ENCODE assay signal across 26 cellular contexts in the genomic region with DNA sequence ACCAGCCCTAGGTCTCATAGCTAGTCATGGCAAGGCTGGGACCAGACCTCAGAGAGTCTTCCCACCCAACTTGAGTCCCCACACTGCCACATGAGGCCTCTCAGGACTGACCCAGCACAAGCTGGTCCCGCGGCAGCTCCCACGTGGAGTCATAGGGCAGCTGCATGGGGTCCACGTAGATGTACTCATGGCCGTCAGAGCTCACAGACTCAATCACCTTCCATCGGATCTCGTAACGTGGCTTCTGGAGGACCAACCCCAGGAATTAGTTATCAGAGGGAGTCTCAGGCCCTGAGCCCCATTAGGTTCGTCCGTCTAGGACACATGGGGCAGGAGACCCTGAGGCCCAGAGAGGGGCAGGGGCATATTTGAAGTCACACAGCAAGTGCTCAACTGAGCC. TPM values are rescaled to one million over a fixed set of nuclear protein-coding genes. Genes with fewer than 3 reads are reported as not detected.
DNase-seq lines count a peak whose midpoint lies in the region; ATAC-seq, FAIRE-seq and TF ChIP-seq lines count a peak whose summit lies in the region.
"Had no signal": no experiment of that assay in that cellular context is flagged by ENCODE, and none has a peak within 500 bp of the region (broad histone marks: within the 10 kb centered on the region; RNA-seq: fewer than 3 reads in every experiment).

No MANE protein-coding gene starts in this region.

- peak overlapping the region in 1 of 11 experiments; percentile 27; a peak in 1 of 22 replicates for H3K4me2 ChIP-seq in BLaER1 treated with 17β-estradiol and CSF1 and Interleukin-3, amounts not matched to agents 10 nM and 100 nM

- peaks cover 0 to 98% (median 93%) of the 10 kb centered on the region in 11 experiments; a peak in 18 of 22 replicates for H3K36me3 ChIP-seq in BLaER1 treated with 17β-estradiol and CSF1 and Interleukin-3, amounts not matched to agents 10 nM and 100 nM
- H3K36me3 ChIP-seq in adipocyte (ENCODE audit: control insufficient read depth, insufficient read depth, low read length, severe bottlenecking) (peaks cover 92% of the 10 kb centered on the region), kidney (ENCODE audit: control insufficient read depth in 1 of 2, insufficient read depth in 2 of 2, low read length in 2 of 2) (peaks cover 6 to 13% of the 10 kb centered on the region in 2 donors)

- no peaks in the 10 kb centered on the region for H3K9me3 ChIP-seq in BLaER1 treated with 17β-estradiol and CSF1 and Interleukin-3, amounts not matched to agents 10 nM and 100 nM (replicated peaks in 1 of 11)
- H3K9me3 ChIP-seq in adipocyte (ENCODE audit: control insufficient read depth, low read length) (no peaks in the 10 kb centered on the region), kidney (ENCODE audit: control insufficient read depth in 1 of 2, low read length in 2 of 2) (no peaks in the 10 kb centered on the region)
- H3K9me3 ChIP-seq: MG63 had no signal

- H3K27ac ChIP-seq in BLaER1 treated with 17β-estradiol and CSF1 and Interleukin-3, amounts not matched to agents 10 nM and 100 nM, result peak overlapping the region in 7 of 11 experiments; percentile 13 to 37 (median 21); a peak in 6 of 22 replicates
- no peak overlapping the region for H3K27ac ChIP-seq in kidney (ENCODE audit: low read depth in 2 of 2, low read length in 2 of 2)
- H3K27ac ChIP-seq: GM23248, SK-N-MC had no signal

- H3K27me3 ChIP-seq in BLaER1 treated with 17β-estradiol and CSF1 and Interleukin-3, amounts not matched to agents 10 nM and 100 nM, result no peaks in the 10 kb centered on the region
- H3K27me3 ChIP-seq in adipocyte (replicated peaks; ENCODE audit: control insufficient read depth, insufficient read depth, low read length), result no peaks in the 10 kb centered on the region
- H3K27me3 ChIP-seq: MG63 had no signal

- H3K9ac ChIP-seq in BLaER1 treated with 17β-estradiol and CSF1 and Interleukin-3, amounts not matched to agents 10 nM and 100 nM, result 0 out of 22 replicates have a peak overlapping the region, but pooled peaks of 3 of the 11 experiments have one; percentile 5 to 15 (median 9)
- peak overlapping the region; percentile 11 for H3K9ac ChIP-seq in adipocyte (ENCODE audit: low read length)
- H3K9ac ChIP-seq in kidney (ENCODE audit: low read length in 2 of 2), result no peak overlapping the region
- H3K9ac ChIP-seq: GM23248 had no signal

- no peak overlapping the region for H3K4me3 ChIP-seq in BLaER1 treated with 17β-estradiol and CSF1 and Interleukin-3, amounts not matched to agents 10 nM and 100 nM
- H3K4me3 ChIP-seq in adipocyte (ENCODE audit: low read length) (no peak overlapping the region), kidney (ENCODE audit: low read length in 2 of 2) (no peak overlapping the region)
- H3K4me3 ChIP-seq: GM23248, MG63, SK-N-MC had no signal

- CTCF ChIA-PET in HEK293T (lab: Yijun Ruan, JAX), result interaction anchor here (1.1 to 1.9 kb wide), 2 partner anchors 46 to 93 kb away, joined by 5 to 6 read pairs; no protein-coding TSS in a partner anchor

- DNase-seq in adipocyte (ENCODE audit: low read depth) (no peak), kidney (peak; percentile 50), posterior vena cava (ENCODE audit: low spot score) (peak; percentile 70), HEK293T (ENCODE audit: extremely low spot score) (no peak), DMS 273 (lab: John Stamatoyannopoulos, UW; ENCODE audit: unreplicated experiment) (no peak)
- DNase-seq: CD4-positive, CD25-positive, alpha-beta regulatory T cell; COR-L47; DMS153; GM23248; H9; MG63; NCI-H1417; NCI-H187 treated with DMSO at 0.1 percent for 48 hours; NCI-H2107; NCI-H446 treated with DMSO at 0.1 percent for 48 hours; NCI-H526 treated with DMSO at 0.1 percent for 48 hours; OCI-M1; SHP77 had no signal

- intact Hi-C loops in kidney (cut with DNase I), result no loop called here
- intact Hi-C loops in posterior vena cava (cut with DNase I), result loop anchor here (5.0 kb wide), 1 partner anchor 92 kb away; no protein-coding TSS in a partner anchor

- H3K4me1 ChIP-seq in BLaER1 treated with 17β-estradiol and CSF1 and Interleukin-3, amounts not matched to agents 10 nM and 100 nM, result peaks cover 3 to 59% (median 32%) of the 10 kb centered on the region in 10 experiments; a peak in 17 of 20 replicates
- H3K4me1 ChIP-seq in adipocyte (ENCODE audit: control insufficient read depth, insufficient read depth, low read length) (peaks cover 25% of the 10 kb centered on the region), kidney (ENCODE audit: control insufficient read depth in 1 of 2, insufficient read depth in 1 of 2, low read depth in 1 of 2, low read length in 2 of 2) (peaks cover 7 to 10% of the 10 kb centered on the region in 2 donors)

- ATAC-seq in HG02970 (IDR thresholded peaks at IDR 0.05; ENCODE audit: low FRiP score, unreplicated experiment) (no peak), HG03039 (IDR thresholded peaks at IDR 0.05; ENCODE audit: unreplicated experiment) (no peak)

- TF ChIP-seq CTCF in kidney (IDR thresholded peaks at IDR 0.05; ENCODE audit: borderline replicate concordance, extremely low read depth, insufficient read depth), result no peak

- no peak for FAIRE-seq in kidney (lab: Jason Lieb, UNC)
- FAIRE-seq: A204.1, GM12891 had no signal

- H4K20me1 ChIP-seq in BLaER1 treated with 17β-estradiol and CSF1 and Interleukin-3, amounts not matched to agents 10 nM and 100 nM, result no peaks in the 10 kb centered on the region

- POLR2A ChIA-PET in HEK293T (lab: Yijun Ruan, JAX), result no interaction called here

TF ChIP-seq in HEK293T, 16 proteins besides CTCF, POLR2A, EP300 and RAD21:
- TF ChIP-seq TARDBP (IDR thresholded peaks at IDR 0.05), result no peak
- TF ChIP-seq NFRKB (IDR thresholded peaks at IDR 0.05), result no peak
- no peak for TF ChIP-seq LEF1 (IDR thresholded peaks at IDR 0.05; ENCODE audit: borderline replicate concordance)
- no peak for TF ChIP-seq SP1 (IDR thresholded peaks at IDR 0.05)
- TF ChIP-seq FOXA1 (IDR thresholded peaks at IDR 0.05), result no peak
- TF ChIP-seq HDGF (IDR thresholded peaks at IDR 0.05; ENCODE audit: borderline replicate concordance), result no peak
- no peak for TF ChIP-seq ELF4 (IDR thresholded peaks at IDR 0.05)
- TF ChIP-seq SUZ12 (IDR thresholded peaks at IDR 0.05), result no peak
- TF ChIP-seq BHLHE40 (IDR thresholded peaks at IDR 0.05; ENCODE audit: borderline replicate concordance), result no peak
- TF ChIP-seq, protein P1, sequence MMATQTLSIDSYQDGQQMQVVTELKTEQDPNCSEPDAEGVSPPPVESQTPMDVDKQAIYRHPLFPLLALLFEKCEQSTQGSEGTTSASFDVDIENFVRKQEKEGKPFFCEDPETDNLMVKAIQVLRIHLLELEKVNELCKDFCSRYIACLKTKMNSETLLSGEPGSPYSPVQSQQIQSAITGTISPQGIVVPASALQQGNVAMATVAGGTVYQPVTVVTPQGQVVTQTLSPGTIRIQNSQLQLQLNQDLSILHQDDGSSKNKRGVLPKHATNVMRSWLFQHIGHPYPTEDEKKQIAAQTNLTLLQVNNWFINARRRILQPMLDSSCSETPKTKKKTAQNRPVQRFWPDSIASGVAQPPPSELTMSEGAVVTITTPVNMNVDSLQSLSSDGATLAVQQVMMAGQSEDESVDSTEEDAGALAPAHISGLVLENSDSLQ (IDR thresholded peaks at IDR 0.05), result no peak
- TF ChIP-seq CTBP1 (IDR thresholded peaks at IDR 0.05; ENCODE audit: borderline replicate concordance), result no peak
- no peak for TF ChIP-seq FOXM1 (IDR thresholded peaks at IDR 0.05; ENCODE audit: borderline replicate concordance)
- no peak for TF ChIP-seq L3MBTL2 (conservative IDR thresholded peaks at IDR 0.05)
- TF ChIP-seq FOXK2 (IDR thresholded peaks at IDR 0.05), result no peak
- no peak for TF ChIP-seq ARNT (IDR thresholded peaks at IDR 0.05)

RNA-seq across cellular contexts. Expression of a gene that starts 30.3 kb away (rescaled TPM):
- total RNA-seq in kidney, result 104 TPM
- polyA plus RNA-seq in kidney (ENCODE audit: insufficient read depth, low read depth, low replicate concordance), result 50.4 TPM
- total RNA-seq in posterior vena cava, result 100 to 1,000 TPM; 251 to 394 TPM
- total RNA-seq: CD4-positive, CD25-positive, alpha-beta regulatory T cell had no signal

RNA-seq across cellular contexts. Expression of a gene that starts 39.0 kb away (rescaled TPM):
- total RNA-seq in kidney (55.8 TPM), posterior vena cava (10 to 100 TPM; 30.8 to 55.1 TPM)
- polyA plus RNA-seq in kidney (ENCODE audit: insufficient read depth, low read depth, low replicate concordance), result 7.5 TPM
- total RNA-seq: CD4-positive, CD25-positive, alpha-beta regulatory T cell; GM23248 had no signal

RNA-seq across cellular contexts. Expression of a gene that starts 41.2 kb away (rescaled TPM):
- total RNA-seq in kidney, result not detected
- 0.39 TPM for polyA plus RNA-seq in kidney (ENCODE audit: insufficient read depth, low read depth, low replicate concordance)
- under 1 TPM in 1 of 2 donors, not detected in 1; 0.28 TPM for total RNA-seq in posterior vena cava
- total RNA-seq: CD4-positive, CD25-positive, alpha-beta regulatory T cell; G401; GM23248; LHCN-M2 had no signal
- polyA plus RNA-seq: CD4-positive, CD25-positive, alpha-beta regulatory T cell; GM23248 had no signal

Comparison
In these comparisons a context has a peak if more than half of its experiments do, and no peak if none do; other contexts are left out.
1. H3K27ac ChIP-seq: peak in BLaER1 treated with 17β-estradiol and CSF1 and Interleukin-3, amounts not matched to agents 10 nM and 100 nM (7 of 11); none in kidney (0 of 2).
2. DNase-seq: peak in kidney (single experiment) and posterior vena cava (single experiment); none in adipocyte (single experiment), HEK293T (single experiment) and DMS 273 (single experiment).